In the genomic region with DNA sequence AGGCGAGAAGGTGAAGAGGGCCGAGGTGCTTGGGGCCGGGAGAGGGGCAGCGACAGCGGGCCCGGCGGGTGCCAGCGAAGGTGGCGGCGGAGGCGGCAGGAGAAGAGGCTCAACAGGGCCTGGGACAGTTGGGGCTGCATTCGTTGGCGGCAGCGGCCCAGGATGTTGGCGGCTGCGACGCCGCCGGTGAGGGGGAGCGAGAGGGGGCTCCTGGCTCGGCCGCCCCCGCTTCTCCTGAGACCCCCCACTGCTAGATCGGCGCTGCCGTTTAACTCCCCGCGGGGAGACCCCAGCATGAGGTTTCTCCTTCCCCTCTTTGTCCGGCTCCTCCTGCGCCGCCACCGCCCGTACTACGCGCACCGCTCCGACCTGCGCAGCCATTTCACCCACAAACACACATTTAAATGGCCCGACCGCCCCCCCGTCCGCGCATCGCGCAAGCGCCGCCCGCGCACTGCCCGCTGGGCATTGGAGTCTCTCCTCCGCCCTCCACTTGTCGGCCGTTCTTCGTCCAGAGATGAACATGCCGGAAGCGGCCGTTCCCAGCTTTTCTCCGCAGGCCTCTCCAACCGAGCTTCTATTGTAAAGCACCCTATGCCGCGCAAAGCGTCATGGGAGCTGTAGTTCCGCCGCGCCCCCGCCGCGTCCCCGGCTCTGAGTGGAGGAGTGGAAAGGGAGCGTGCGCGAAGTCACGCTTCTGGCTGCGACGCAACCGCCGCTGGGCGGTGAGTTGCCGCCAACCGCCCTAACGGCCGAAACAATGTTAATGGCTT, we compare ENCODE assay signal across 8 cellular contexts. TPM values are rescaled to one million over a fixed set of nuclear protein-coding genes. Genes with fewer than 3 reads are reported as not detected.
DNase-seq lines count a peak whose midpoint lies in the region; ATAC-seq, FAIRE-seq and TF ChIP-seq lines count a peak whose summit lies in the region.

A gene (minus strand): TSS at position 589 of the 773 bp plus-strand sequence. CDS start 64 bp downstream, at position 525.

- ATAC-seq in GM18873 (IDR thresholded peaks at IDR 0.05; ENCODE audit: low FRiP score, unreplicated experiment) = peak; percentile 89
- ATAC-seq in HG03139 (IDR thresholded peaks at IDR 0.05; ENCODE audit: unreplicated experiment) = peak; percentile 95

- H3K27me3 ChIP-seq in WERI-Rb-1 (ENCODE audit: insufficient read depth, low read depth, severe bottlenecking) (no peaks in the 10 kb centered on the region), mammary epithelial cell (ENCODE audit: insufficient read depth, low read length) (no peaks in the 10 kb centered on the region), iPS-20b (ENCODE audit: insufficient read depth, low read length) (no peaks in the 10 kb centered on the region), small intestine (ENCODE audit: control insufficient read depth in 2 of 2, insufficient read depth in 2 of 2, low read length in 2 of 2) (no peaks in the 10 kb centered on the region)

- TSS peak; percentile 39 for BruUV-seq in mammary epithelial cell (replicated peaks; lab: Mats Ljungman, UMichigan)

- peak within 1 kb of the TSS; percentile 90 for H2AFZ ChIP-seq in mammary epithelial cell (ENCODE audit: low read depth, low read length)

- peaks cover 50% of the 10 kb centered on the region for H3K79me2 ChIP-seq in mammary epithelial cell (ENCODE audit: insufficient read depth, low read length)

- peak; percentile 96 for DNase-seq in AG04449 (ENCODE audit: low read depth, low spot score)
- DNase-seq in NCI-H2227 (lab: John Stamatoyannopoulos, UW; ENCODE audit: unreplicated experiment) = peak; percentile 100
- DNase-seq in WERI-Rb-1 = peak; percentile 99
- peak; percentile 100 for DNase-seq in mammary epithelial cell
- DNase-seq in small intestine = peak; percentile 99

- no peaks in the 10 kb centered on the region for H4K20me1 ChIP-seq in mammary epithelial cell (ENCODE audit: insufficient read depth, low read length)

- H3K9ac ChIP-seq in mammary epithelial cell (ENCODE audit: insufficient read depth, low read length) = peak within 1 kb of the TSS; percentile 89
- H3K9ac ChIP-seq in iPS-20b (ENCODE audit: low read depth, low read length) = peak within 1 kb of the TSS; percentile 89; the same call in 1 of the 2 replicates

- POLR2A ChIA-PET in AG04449 (lab: Yijun Ruan, JAX) = interaction anchor here (0.6 to 1.8 kb wide), 7 partner anchors 8 to 93 kb away, joined by 3 to 8 read pairs (median 4); a partner anchor contains a TSS

- intact Hi-C loops in mammary epithelial cell (cut with micrococcal nuclease) = loop anchor here (1.0 to 2.0 kb wide), 2 partner anchors 53 to 93 kb away; a partner anchor contains a TSS

- H3K27ac ChIP-seq in WERI-Rb-1 (peak within 1 kb of the TSS; percentile 89), mammary epithelial cell (ENCODE audit: insufficient read depth, low read depth, low read length) (peak within 1 kb of the TSS; percentile 89), iPS-20b (ENCODE audit: low read length) (peak within 1 kb of the TSS; percentile 63), small intestine (ENCODE audit: low read depth in 1 of 2, low read length in 1 of 2) (peak within 1 kb of the TSS; percentile 90 to 98)

- CTCF ChIA-PET in AG04449 (lab: Yijun Ruan, JAX) (interaction anchor here (1.0 to 3.3 kb wide), 3 partner anchors 23 to 152 kb away, joined by 3 to 11 read pairs (median 3); no protein-coding TSS in a partner anchor), mammary epithelial cell (lab: Charles Lee; ENCODE audit: low non-redundant PET) (interaction anchor here (0.6 kb wide), 1 partner anchor 1097 kb away, joined by 3 read pairs; a partner anchor contains a TSS)

- H3K9me3 ChIP-seq in WERI-Rb-1 (ENCODE audit: severe bottlenecking) = no peaks in the 10 kb centered on the region
- H3K9me3 ChIP-seq in mammary epithelial cell (replicated peaks; ENCODE audit: insufficient read depth, low read length) = no peaks in the 10 kb centered on the region
- H3K9me3 ChIP-seq in iPS-20b (ENCODE audit: insufficient read depth, low read depth, low read length) = no peaks in the 10 kb centered on the region
- H3K9me3 ChIP-seq in small intestine (ENCODE audit: control insufficient read depth, low read depth) = no peaks in the 10 kb centered on the region

- dilution Hi-C loops in mammary epithelial cell (cut with HindIII; ENCODE audit: low sequenced_read_pairs) = no loop called here

- 5% methylated on average over 17 of the region's 82 CpGs for WGBS in mammary epithelial cell (ENCODE audit: low coverage, missing lambda C conversion rate)
- 0% methylated on average over 69 to 82 of the region's 82 CpGs for WGBS in small intestine, 3 donors

- H3K36me3 ChIP-seq in WERI-Rb-1 (no peaks in the 10 kb centered on the region; the same call in 1 of the 2 replicates), mammary epithelial cell (ENCODE audit: insufficient read depth, low read length) (no peaks in the 10 kb centered on the region), iPS-20b (ENCODE audit: insufficient read depth, low read depth, low read length) (no peaks in the 10 kb centered on the region), small intestine (ENCODE audit: control insufficient read depth in 2 of 2, insufficient read depth in 2 of 2, low read length in 2 of 2) (peaks cover 0 to 2% of the 10 kb centered on the region in 2 donors)

- peak; percentile 5 for FAIRE-seq in small intestine (lab: Jason Lieb, UNC)

- in situ Hi-C loops in mammary epithelial cell (cut with MboI; ENCODE audit: low sequenced_read_pairs in 2 of 2) = no loop called here

- peak within 1 kb of the TSS; percentile 89 for H3K4me3 ChIP-seq in AG04449 (ENCODE audit: low read depth, low read length)
- peak within 1 kb of the TSS; percentile 62 for H3K4me3 ChIP-seq in WERI-Rb-1 (ENCODE audit: low read depth, low read length)
- H3K4me3 ChIP-seq in mammary epithelial cell (replicated peaks in 1 of 3; ENCODE audit: insufficient read depth in 1 of 3, low read depth in 2 of 3, low read length in 3 of 3) = peak within 1 kb of the TSS; percentile 89 to 95 (median 89)
- H3K4me3 ChIP-seq in iPS-20b (ENCODE audit: low read length) = peak within 1 kb of the TSS; percentile 98
- H3K4me3 ChIP-seq in small intestine (ENCODE audit: low read depth in 1 of 2, low read length in 2 of 2) = peak within 1 kb of the TSS; percentile 83 to 90

- H3K4me1 ChIP-seq in mammary epithelial cell (ENCODE audit: insufficient read depth, low read length) (peaks cover 18% of the 10 kb centered on the region), iPS-20b (ENCODE audit: insufficient read depth, low read length) (peaks cover 4% of the 10 kb centered on the region; the same call in 1 of the 2 replicates), small intestine (ENCODE audit: control insufficient read depth in 2 of 2, insufficient read depth in 1 of 2, low read depth in 1 of 2, low read length in 1 of 2) (peaks cover 3 to 4% of the 10 kb centered on the region in 2 donors)

- H3K4me2 ChIP-seq in mammary epithelial cell (ENCODE audit: insufficient read depth, low read depth, low read length) = peak within 1 kb of the TSS; percentile 95

- peak; percentile 17 for TF ChIP-seq CTCF in AG04449 (IDR thresholded peaks at IDR 0.05; ENCODE audit: insufficient read depth, low read length, missing control alignments)
- TF ChIP-seq CTCF in WERI-Rb-1 (IDR thresholded peaks at IDR 0.05; ENCODE audit: low read depth, low read length) = no peak
- TF ChIP-seq CTCF in mammary epithelial cell (conservative IDR thresholded peaks at IDR 0.05 in 1 of 2, IDR thresholded peaks at IDR 0.05 in 1 of 2; ENCODE audit: extremely low read depth in 1 of 2, insufficient read depth in 1 of 2, low read depth in 1 of 2, low read length in 2 of 2) = no peak

RNA-seq across cellular contexts. Expression of the gene that starts here (rescaled TPM):
- total RNA-seq in mammary epithelial cell = 10 to 100 TPM; 10.0 to 12.5 TPM
- polyA plus RNA-seq in mammary epithelial cell (6.8 TPM), small intestine (1 to 10 TPM; 4.7 to 7.0 (median 5.1) TPM)
- 5.7 TPM for polyA minus RNA-seq in mammary epithelial cell

Comparison
In these comparisons a context has a peak if more than half of its experiments do, and no peak if none do; other contexts are left out.
1. Peak in every context shown above with its lines: DNase-seq, ATAC-seq, H3K4me3 ChIP-seq and H3K27ac ChIP-seq.